11 cellular contexts compared by ENCODE assay signal in genomic region chr7:43768201-43768893, GRCh38.
"Had no signal": no experiment of that assay in that cellular context is flagged by ENCODE, and none has a peak within 500 bp of the region (broad histone marks: within the 10 kb centered on the region; RNA-seq: fewer than 3 reads in every experiment).

No MANE protein-coding gene starts in this region.

- DNase-seq: activated CD4-positive, alpha-beta T cell treated with anti-CD3 and anti-CD28 coated beads, Interleukin-2, amount 50 U/mL, for 4 hours; activated CD4-positive, CD25-positive, alpha-beta regulatory T cell treated with anti-CD3 and anti-CD28 coated beads, Interleukin-2, amount 50 U/mL, for 72 hours; activated naive CD4-positive, alpha-beta T cell; dorsolateral prefrontal cortex; heart left ventricle; nephron progenitor cell; stimulated activated CD4-positive, alpha-beta T cell treated with anti-CD3 and anti-CD28 coated beads, Interleukin-4, amount 100 ng/mL, for 4 hours; transverse colon had no signal

- H3K9me3 Mint-ChIP-seq: memory B cell had no signal

- H3K27ac Mint-ChIP-seq: memory B cell, nephron progenitor cell had no signal

- H3K27ac ChIP-seq: ascending aorta, dorsolateral prefrontal cortex, heart left ventricle, transverse colon had no signal

- H3K27me3 ChIP-seq: ascending aorta, dorsolateral prefrontal cortex, heart left ventricle, transverse colon had no signal

- H3K9me3 ChIP-seq: ascending aorta, heart left ventricle, transverse colon had no signal

- ATAC-seq: heart left ventricle, left lobe of liver had no signal

- H3K36me3 ChIP-seq: transverse colon had no signal

- H3K4me3 ChIP-seq: ascending aorta, dorsolateral prefrontal cortex, heart left ventricle, transverse colon had no signal

- H3K4me3 Mint-ChIP-seq: memory B cell, nephron progenitor cell had no signal

- H3K27me3 Mint-ChIP-seq: memory B cell had no signal
